ENCODE assay signal across 15 cellular contexts in the genomic region with DNA sequence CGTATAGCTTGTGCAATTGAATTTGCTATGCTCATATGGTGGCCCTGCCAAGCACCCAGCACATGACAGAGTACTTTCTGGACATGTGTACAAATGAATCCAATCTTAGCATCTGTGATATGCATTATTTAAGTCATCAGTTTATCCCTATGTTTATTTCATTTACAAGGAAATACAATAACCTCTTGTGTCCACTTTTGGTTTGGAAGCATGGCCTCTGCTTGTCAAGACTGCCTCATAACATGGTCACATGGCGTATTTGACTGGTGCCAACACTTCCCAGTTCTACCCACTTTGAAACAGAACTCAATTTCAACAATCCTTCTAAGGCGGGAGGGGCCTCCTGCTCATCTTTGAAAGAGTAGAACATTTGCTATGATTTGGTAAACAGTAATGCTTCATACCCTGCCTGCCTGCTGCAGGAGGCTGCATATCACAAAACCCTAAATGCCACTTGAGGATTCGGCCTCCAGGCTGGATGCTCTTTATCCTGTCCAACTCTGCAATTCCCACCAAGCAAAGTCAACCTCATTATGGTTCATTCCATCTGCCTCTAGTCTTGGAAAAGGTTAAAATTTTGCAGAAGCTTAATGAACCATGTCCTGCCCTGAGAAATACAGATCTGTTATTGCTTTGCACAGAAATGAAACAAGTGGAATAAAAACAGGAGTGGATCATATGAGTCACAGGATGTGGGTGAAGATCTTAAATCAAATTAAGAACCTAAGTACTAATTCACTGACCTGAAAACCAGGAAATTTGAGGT.
DNase-seq lines count a peak whose midpoint lies in the region; ATAC-seq and TF ChIP-seq lines count a peak whose summit lies in the region.
"Had no signal": no experiment of that assay in that cellular context is flagged by ENCODE, and none has a peak within 500 bp of the region (broad histone marks: within the 10 kb centered on the region; RNA-seq: fewer than 3 reads in every experiment).

No MANE protein-coding gene starts in this region.

- no peak overlapping the region for H3K4me3 ChIP-seq in NB4 (ENCODE audit: low read depth, low read length)
- H3K4me3 ChIP-seq: gastrocnemius medialis had no signal

- peak; percentile 61 for DNase-seq in activated CD4-positive, alpha-beta T cell treated with anti-CD3 and anti-CD28 coated beads, Interleukin-2, amount 10 ng/mL, durations not matched to agents 24 days and 14 days
- DNase-seq in activated CD4-positive, alpha-beta T cell treated with anti-CD3 and anti-CD28 coated beads, Interleukin-2, amount 50 U/mL, for 4 hours = no peak
- DNase-seq in NB4 (ENCODE audit: low read depth) (peak; percentile 25), amniotic epithelial cell (ENCODE audit: low read depth) (peak; percentile 57), renal cortical epithelial cell (ENCODE audit: low read depth) (peak; percentile 99), Right ventricle myocardium inferior (ENCODE audit: missing footprints) (no peak), hepatic stellate cell (ENCODE audit: low spot score) (no peak), erythroblast (lab: John Stamatoyannopoulos, UW) (no peak)
- DNase-seq: activated effector memory CD4-positive, alpha-beta T cell treated with Interleukin-2 at 50 U/mL for 16 hours; DMS79 treated with DMSO at 0.1 percent for 48 hours; gastrocnemius medialis; KBM-7; naive B cell had no signal

- no peak for ATAC-seq in Right ventricle myocardium inferior
- ATAC-seq: gastrocnemius medialis, Panc1 had no signal

- H3K27ac Mint-ChIP-seq in activated CD4-positive, alpha-beta T cell treated with anti-CD3 and anti-CD28 coated beads, Interleukin-2, amount 10 ng/mL, durations not matched to agents 24 days and 14 days = peak overlapping the region; percentile 55
- H3K27ac Mint-ChIP-seq: naive B cell, type B pancreatic cell had no signal

- intact Hi-C loops in activated CD4-positive, alpha-beta T cell treated with anti-CD3 and anti-CD28 coated beads, Interleukin-2, amount 10 ng/mL, durations not matched to agents 24 days and 14 days (cut with micrococcal nuclease) = loop anchor here (1.0 to 5.0 kb wide), 4 partner anchors 79 to 307 kb away; a partner anchor contains a TSS
- intact Hi-C loops in Right ventricle myocardium inferior (cut with DNase I) = no loop called here

- H3K4me1 Mint-ChIP-seq in activated CD4-positive, alpha-beta T cell treated with anti-CD3 and anti-CD28 coated beads, Interleukin-2, amount 10 ng/mL, durations not matched to agents 24 days and 14 days = peaks cover 21% of the 10 kb centered on the region
- H3K4me1 Mint-ChIP-seq: naive B cell had no signal

- no peaks in the 10 kb centered on the region for H3K27me3 Mint-ChIP-seq in activated CD4-positive, alpha-beta T cell treated with anti-CD3 and anti-CD28 coated beads, Interleukin-2, amount 10 ng/mL, durations not matched to agents 24 days and 14 days

- H3K9me3 Mint-ChIP-seq in activated CD4-positive, alpha-beta T cell treated with anti-CD3 and anti-CD28 coated beads, Interleukin-2, amount 10 ng/mL, durations not matched to agents 24 days and 14 days = peaks cover 14% of the 10 kb centered on the region
- H3K9me3 Mint-ChIP-seq: type B pancreatic cell had no signal

- peaks cover 2% of the 10 kb centered on the region for H3K36me3 Mint-ChIP-seq in activated CD4-positive, alpha-beta T cell treated with anti-CD3 and anti-CD28 coated beads, Interleukin-2, amount 10 ng/mL, durations not matched to agents 24 days and 14 days (ENCODE audit: low read depth)
- H3K36me3 Mint-ChIP-seq: naive B cell, type B pancreatic cell had no signal

- TF ChIP-seq CTCF in NB4 (IDR thresholded peaks at IDR 0.05; ENCODE audit: low read depth, low read length) = no peak

- TF ChIP-seq POLR2A in NB4 (IDR thresholded peaks at IDR 0.05; ENCODE audit: extremely low read depth, insufficient read length) (no peak), erythroblast (IDR thresholded peaks at IDR 0.05; ENCODE audit: low read length) (no peak)

- peak overlapping the region; percentile 49 for H3K4me3 Mint-ChIP-seq in activated CD4-positive, alpha-beta T cell treated with anti-CD3 and anti-CD28 coated beads, Interleukin-2, amount 10 ng/mL, durations not matched to agents 24 days and 14 days
- H3K4me3 Mint-ChIP-seq: naive B cell, type B pancreatic cell had no signal

Comparison
In these comparisons a context has a peak if more than half of its experiments do, and no peak if none do; other contexts are left out.
1. DNase-seq: peak in activated CD4-positive, alpha-beta T cell treated with anti-CD3 and anti-CD28 coated beads, Interleukin-2, amount 10 ng/mL, durations not matched to agents 24 days and 14 days (single experiment), NB4 (single experiment), amniotic epithelial cell (single experiment) and renal cortical epithelial cell (single experiment); none in activated CD4-positive, alpha-beta T cell treated with anti-CD3 and anti-CD28 coated beads, Interleukin-2, amount 50 U/mL, for 4 hours (0 of 2), Right ventricle myocardium inferior (single experiment), hepatic stellate cell (single experiment) and erythroblast (0 of 2).